Comparison of ENCODE assay signal across 32 cellular contexts in the genomic region with DNA sequence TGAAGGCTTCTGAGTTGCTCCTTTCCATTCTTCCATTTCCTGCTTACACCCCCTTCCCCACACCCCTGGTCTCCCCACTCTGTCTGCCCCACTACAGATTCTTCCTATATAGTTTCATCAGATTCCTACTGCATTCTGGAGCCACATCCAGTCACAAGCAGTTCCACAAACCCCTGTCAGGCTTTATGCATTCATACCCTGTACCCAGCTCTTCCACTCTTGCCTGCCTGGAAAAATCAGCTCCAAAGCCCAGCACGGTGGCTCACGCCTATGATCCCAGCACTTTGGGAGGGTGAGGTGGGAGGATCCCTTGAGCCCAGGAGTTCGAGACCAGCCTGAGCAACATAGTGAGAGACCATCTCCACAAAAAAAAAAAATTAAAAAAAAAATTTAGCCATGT.
"Had no signal": no experiment of that assay in that cellular context is flagged by ENCODE, and none has a peak within 500 bp of the region (broad histone marks: within the 10 kb centered on the region; RNA-seq: fewer than 3 reads in every experiment).

No MANE protein-coding gene starts in this region.

- H3K4me3 ChIP-seq: MG63 had no signal

- H3K4me2 ChIP-seq: KMS-11 had no signal

- DNase-seq: Karpas-422, Kasumi-1, MG63, MM.1S, MV-4-11, NCI-H1048, NCI-H1092, NCI-H1092 treated with DMSO at 0.1 percent for 48 hours, NCI-H1105, NCI-H1105 treated with DMSO at 0.1 percent for 48 hours, NCI-H1417 treated with DMSO at 0.1 percent for 48 hours, NCI-H1436, NCI-H1436 treated with DMSO at 0.1 percent for 48 hours, NCI-H146, NCI-H1694, NCI-H1694 treated with DMSO at 0.1 percent for 48 hours, NCI-H1930, NCI-H2029, NCI-H2029 treated with DMSO at 0.1 percent for 48 hours, NCI-H2081, NCI-H2081 treated with DMSO at 0.1 percent for 48 hours, NCI-H2107, NCI-H2171, NCI-H2171 treated with DMSO at 0.1 percent for 48 hours, NCI-H2227 treated with DMSO at 0.1 percent for 48 hours, NCI-H226, NCI-H345, NCI-H446, NCI-H446 treated with DMSO at 0.1 percent for 48 hours, NCI-H510A, NCI-H510A treated with DMSO at 0.1 percent for 48 hours had no signal

- H3K9me3 ChIP-seq: MG63 had no signal

- H3K27ac ChIP-seq: KMS-11 had no signal

- H3K36me3 ChIP-seq: MG63 had no signal
